ENCODE assay signal across 3 cellular contexts in the genomic region with DNA sequence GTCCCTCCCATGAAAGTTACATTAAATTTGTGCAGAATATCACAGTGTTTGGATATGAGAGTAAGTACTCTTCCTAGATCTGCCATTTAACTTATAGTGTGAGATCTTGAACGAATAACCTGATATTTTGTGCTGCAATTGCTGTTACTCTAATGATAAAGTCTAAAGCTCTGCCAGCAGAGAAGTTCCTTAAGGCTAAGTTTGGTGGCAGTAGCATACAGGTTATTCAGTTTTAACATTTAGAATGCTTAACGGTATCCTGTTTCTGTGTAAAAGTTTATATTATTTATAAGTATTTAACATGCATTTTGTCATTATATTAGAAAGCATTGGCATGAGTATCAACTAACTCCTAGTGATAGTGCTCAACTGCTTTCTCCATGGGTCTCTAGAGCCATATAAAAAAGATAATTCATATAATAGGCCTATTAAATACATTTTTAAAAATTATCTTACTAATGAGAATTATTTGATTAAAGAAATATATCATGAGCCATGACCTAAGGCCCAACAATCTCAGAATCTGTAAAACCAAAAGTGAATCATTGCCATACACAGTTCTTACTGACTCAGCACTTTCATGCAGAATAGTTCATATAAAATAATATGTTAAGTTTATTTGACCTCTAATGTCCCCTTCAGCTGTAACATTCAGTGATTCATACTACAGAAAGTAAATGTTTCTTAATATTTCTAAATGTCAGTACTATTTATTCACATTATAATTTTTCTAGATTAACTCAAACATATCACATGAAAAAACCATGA.
TF ChIP-seq lines count a peak whose summit lies in the region.

No MANE protein-coding gene starts in this region.

TF ChIP-seq in IMR-90, 13 proteins besides CTCF, POLR2A, EP300 and RAD21:
- TF ChIP-seq MXI1 (IDR thresholded peaks at IDR 0.05; ENCODE audit: borderline replicate concordance, low read depth, low read length) (no peak), MAFK (IDR thresholded peaks at IDR 0.05; ENCODE audit: low read depth, low read length) (peak; percentile 90)

TF ChIP-seq in H1, 55 proteins besides CTCF, POLR2A, EP300 and RAD21:
- TF ChIP-seq MAFK (IDR thresholded peaks at IDR 0.05; ENCODE audit: low read depth, low read length), result peak; percentile 50; the same call in 1 of the 2 replicates
- TF ChIP-seq, protein P1, sequence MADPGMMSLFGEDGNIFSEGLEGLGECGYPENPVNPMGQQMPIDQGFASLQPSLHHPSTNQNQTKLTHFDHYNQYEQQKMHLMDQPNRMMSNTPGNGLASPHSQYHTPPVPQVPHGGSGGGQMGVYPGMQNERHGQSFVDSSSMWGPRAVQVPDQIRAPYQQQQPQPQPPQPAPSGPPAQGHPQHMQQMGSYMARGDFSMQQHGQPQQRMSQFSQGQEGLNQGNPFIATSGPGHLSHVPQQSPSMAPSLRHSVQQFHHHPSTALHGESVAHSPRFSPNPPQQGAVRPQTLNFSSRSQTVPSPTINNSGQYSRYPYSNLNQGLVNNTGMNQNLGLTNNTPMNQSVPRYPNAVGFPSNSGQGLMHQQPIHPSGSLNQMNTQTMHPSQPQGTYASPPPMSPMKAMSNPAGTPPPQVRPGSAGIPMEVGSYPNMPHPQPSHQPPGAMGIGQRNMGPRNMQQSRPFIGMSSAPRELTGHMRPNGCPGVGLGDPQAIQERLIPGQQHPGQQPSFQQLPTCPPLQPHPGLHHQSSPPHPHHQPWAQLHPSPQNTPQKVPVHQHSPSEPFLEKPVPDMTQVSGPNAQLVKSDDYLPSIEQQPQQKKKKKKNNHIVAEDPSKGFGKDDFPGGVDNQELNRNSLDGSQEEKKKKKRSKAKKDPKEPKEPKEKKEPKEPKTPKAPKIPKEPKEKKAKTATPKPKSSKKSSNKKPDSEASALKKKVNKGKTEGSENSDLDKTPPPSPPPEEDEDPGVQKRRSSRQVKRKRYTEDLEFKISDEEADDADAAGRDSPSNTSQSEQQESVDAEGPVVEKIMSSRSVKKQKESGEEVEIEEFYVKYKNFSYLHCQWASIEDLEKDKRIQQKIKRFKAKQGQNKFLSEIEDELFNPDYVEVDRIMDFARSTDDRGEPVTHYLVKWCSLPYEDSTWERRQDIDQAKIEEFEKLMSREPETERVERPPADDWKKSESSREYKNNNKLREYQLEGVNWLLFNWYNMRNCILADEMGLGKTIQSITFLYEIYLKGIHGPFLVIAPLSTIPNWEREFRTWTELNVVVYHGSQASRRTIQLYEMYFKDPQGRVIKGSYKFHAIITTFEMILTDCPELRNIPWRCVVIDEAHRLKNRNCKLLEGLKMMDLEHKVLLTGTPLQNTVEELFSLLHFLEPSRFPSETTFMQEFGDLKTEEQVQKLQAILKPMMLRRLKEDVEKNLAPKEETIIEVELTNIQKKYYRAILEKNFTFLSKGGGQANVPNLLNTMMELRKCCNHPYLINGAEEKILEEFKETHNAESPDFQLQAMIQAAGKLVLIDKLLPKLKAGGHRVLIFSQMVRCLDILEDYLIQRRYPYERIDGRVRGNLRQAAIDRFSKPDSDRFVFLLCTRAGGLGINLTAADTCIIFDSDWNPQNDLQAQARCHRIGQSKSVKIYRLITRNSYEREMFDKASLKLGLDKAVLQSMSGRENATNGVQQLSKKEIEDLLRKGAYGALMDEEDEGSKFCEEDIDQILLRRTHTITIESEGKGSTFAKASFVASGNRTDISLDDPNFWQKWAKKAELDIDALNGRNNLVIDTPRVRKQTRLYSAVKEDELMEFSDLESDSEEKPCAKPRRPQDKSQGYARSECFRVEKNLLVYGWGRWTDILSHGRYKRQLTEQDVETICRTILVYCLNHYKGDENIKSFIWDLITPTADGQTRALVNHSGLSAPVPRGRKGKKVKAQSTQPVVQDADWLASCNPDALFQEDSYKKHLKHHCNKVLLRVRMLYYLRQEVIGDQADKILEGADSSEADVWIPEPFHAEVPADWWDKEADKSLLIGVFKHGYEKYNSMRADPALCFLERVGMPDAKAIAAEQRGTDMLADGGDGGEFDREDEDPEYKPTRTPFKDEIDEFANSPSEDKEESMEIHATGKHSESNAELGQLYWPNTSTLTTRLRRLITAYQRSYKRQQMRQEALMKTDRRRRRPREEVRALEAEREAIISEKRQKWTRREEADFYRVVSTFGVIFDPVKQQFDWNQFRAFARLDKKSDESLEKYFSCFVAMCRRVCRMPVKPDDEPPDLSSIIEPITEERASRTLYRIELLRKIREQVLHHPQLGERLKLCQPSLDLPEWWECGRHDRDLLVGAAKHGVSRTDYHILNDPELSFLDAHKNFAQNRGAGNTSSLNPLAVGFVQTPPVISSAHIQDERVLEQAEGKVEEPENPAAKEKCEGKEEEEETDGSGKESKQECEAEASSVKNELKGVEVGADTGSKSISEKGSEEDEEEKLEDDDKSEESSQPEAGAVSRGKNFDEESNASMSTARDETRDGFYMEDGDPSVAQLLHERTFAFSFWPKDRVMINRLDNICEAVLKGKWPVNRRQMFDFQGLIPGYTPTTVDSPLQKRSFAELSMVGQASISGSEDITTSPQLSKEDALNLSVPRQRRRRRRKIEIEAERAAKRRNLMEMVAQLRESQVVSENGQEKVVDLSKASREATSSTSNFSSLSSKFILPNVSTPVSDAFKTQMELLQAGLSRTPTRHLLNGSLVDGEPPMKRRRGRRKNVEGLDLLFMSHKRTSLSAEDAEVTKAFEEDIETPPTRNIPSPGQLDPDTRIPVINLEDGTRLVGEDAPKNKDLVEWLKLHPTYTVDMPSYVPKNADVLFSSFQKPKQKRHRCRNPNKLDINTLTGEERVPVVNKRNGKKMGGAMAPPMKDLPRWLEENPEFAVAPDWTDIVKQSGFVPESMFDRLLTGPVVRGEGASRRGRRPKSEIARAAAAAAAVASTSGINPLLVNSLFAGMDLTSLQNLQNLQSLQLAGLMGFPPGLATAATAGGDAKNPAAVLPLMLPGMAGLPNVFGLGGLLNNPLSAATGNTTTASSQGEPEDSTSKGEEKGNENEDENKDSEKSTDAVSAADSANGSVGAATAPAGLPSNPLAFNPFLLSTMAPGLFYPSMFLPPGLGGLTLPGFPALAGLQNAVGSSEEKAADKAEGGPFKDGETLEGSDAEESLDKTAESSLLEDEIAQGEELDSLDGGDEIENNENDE (IDR thresholded peaks at IDR 0.05; ENCODE audit: insufficient replicate concordance, low read length), result no peak

TF ChIP-seq in HepG2, 621 proteins besides CTCF, POLR2A, EP300 and RAD21:
- TF ChIP-seq MAFK (conservative IDR thresholded peaks at IDR 0.05 in 1 of 2, IDR thresholded peaks at IDR 0.05 in 1 of 2; ENCODE audit: low read length in 2 of 2) (peak; percentile 83 to 93), ZNF207 (IDR thresholded peaks at IDR 0.05; ENCODE audit: borderline replicate concordance) (no peak), POGZ (CRISPR knock-in tag; IDR thresholded peaks at IDR 0.05) (no peak), MXI1 (IDR thresholded peaks at IDR 0.05; ENCODE audit: borderline replicate concordance, low read depth, low read length) (no peak), SRSF1 (optimal IDR thresholded peaks at IDR 0.05; ENCODE audit: low read depth, low read length) (no peak), ZSCAN29 (CRISPR knock-in tag; conservative IDR thresholded peaks at IDR 0.05) (no peak), HNRNPH1 (optimal IDR thresholded peaks at IDR 0.05; ENCODE audit: low read depth, low read length) (no peak), MAFF (IDR thresholded peaks at IDR 0.05; ENCODE audit: low read depth, low read length) (peak; percentile 90), ZNF3 (CRISPR knock-in tag; IDR thresholded peaks at IDR 0.05) (no peak), ZNF460 (CRISPR knock-in tag; IDR thresholded peaks at IDR 0.05; ENCODE audit: borderline replicate concordance) (no peak)
- TF ChIP-seq, protein P2, sequence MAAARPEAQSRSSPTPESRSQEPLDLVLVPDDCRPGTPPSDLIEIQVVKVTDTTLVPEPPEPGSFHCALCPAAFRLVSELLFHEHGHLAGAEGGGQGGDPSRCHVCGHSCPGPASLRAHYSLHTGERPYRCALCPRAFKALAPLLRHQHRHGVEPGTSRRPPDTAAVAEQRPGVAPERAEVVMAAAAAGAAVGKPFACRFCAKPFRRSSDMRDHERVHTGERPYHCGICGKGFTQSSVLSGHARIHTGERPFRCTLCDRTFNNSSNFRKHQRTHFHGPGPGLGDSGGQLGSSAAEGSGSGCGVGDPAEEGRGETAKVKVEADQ (CRISPR knock-in tag; IDR thresholded peaks at IDR 0.05; ENCODE audit: borderline replicate concordance), result no peak
- TF ChIP-seq, protein P3, sequence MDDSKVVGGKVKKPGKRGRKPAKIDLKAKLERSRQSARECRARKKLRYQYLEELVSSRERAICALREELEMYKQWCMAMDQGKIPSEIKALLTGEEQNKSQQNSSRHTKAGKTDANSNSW (CRISPR knock-in tag; IDR thresholded peaks at IDR 0.05; ENCODE audit: borderline replicate concordance), result no peak
- TF ChIP-seq, protein P4, sequence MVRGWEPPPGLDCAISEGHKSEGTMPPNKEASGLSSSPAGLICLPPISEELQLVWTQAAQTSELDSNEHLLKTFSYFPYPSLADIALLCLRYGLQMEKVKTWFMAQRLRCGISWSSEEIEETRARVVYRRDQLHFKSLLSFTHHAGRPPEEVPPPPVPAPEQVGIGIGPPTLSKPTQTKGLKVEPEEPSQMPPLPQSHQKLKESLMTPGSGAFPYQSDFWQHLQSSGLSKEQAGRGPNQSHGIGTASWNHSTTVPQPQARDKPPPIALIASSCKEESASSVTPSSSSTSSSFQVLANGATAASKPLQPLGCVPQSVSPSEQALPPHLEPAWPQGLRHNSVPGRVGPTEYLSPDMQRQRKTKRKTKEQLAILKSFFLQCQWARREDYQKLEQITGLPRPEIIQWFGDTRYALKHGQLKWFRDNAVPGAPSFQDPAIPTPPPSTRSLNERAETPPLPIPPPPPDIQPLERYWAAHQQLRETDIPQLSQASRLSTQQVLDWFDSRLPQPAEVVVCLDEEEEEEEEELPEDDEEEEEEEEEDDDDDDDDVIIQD (CRISPR knock-in tag; IDR thresholded peaks at IDR 0.05; ENCODE audit: low read depth), result no peak
